25 cellular contexts compared by ENCODE assay signal in genomic region chr1:184665329-184665728, GRCh38.
"Had no signal": no experiment of that assay in that cellular context is flagged by ENCODE, and none has a peak within 500 bp of the region (broad histone marks: within the 10 kb centered on the region; RNA-seq: fewer than 3 reads in every experiment).

No MANE protein-coding gene starts in this region.

- H3K36me3 Mint-ChIP-seq: activated CD8-positive, alpha-beta memory T cell treated with anti-CD3 and anti-CD28 coated beads, Interleukin-2, amount 10 ng/mL, durations not matched to agents 7 days and 5 days; activated naive CD4-positive, alpha-beta T cell treated with anti-CD3 and anti-CD28 coated beads, Interleukin-2, amount 50 U/mL, for 72 hours had no signal

- ATAC-seq: activated CD4-positive, CD25-positive, alpha-beta regulatory T cell treated with anti-CD3 and anti-CD28 coated beads, Interleukin-2, amount 50 U/mL, for 24 hours; activated CD8-positive, alpha-beta memory T cell treated with anti-CD3 and anti-CD28 coated beads, Interleukin-2, amount 10 ng/mL, durations not matched to agents 7 days and 5 days; activated naive CD4-positive, alpha-beta T cell treated with anti-CD3 and anti-CD28 coated beads, Interleukin-2, amount 50 U/mL, for 72 hours; PC-3 had no signal

- H3K4me3 ChIP-seq: cardiac muscle cell, MG63 had no signal

- H3K27ac ChIP-seq: brain microvascular endothelial cell, cardiac muscle cell had no signal

- DNase-seq: activated CD4-positive, alpha-beta T cell treated with anti-CD3 and anti-CD28 coated beads for 4 hours; activated CD4-positive, alpha-beta T cell treated with anti-CD3 and anti-CD28 coated beads, Interleukin-2, amount 50 U/mL, for 48 hours; activated CD8-positive, alpha-beta memory T cell treated with anti-CD3 and anti-CD28 coated beads, Interleukin-2, amount 10 ng/mL, durations not matched to agents 7 days and 5 days; activated effector memory CD4-positive, alpha-beta T cell treated with Interleukin-2 at 50 U/mL for 16 hours; activated naive CD4-positive, alpha-beta T cell; activated T-cell treated with anti-CD3 and anti-CD28 coated beads, Interleukin-2, amount 50 U/mL, for 24 hours; brain microvascular endothelial cell; MG63; MV-4-11; NCI-H1092 treated with DMSO at 0.1 percent for 48 hours; NCI-H1417 treated with DMSO at 0.1 percent for 48 hours; NCI-H1694; NCI-H2029; NCI-H2107; NCI-H2171 treated with DMSO at 0.1 percent for 48 hours; NCI-H345; NCI-H510A; NCI-H526 treated with DMSO at 0.1 percent for 48 hours; PC-3; SHP77 treated with DMSO at 0.1 percent for 48 hours had no signal

- H3K27me3 ChIP-seq: brain microvascular endothelial cell, cardiac muscle cell, MG63 had no signal

- H3K9me3 Mint-ChIP-seq: activated naive CD4-positive, alpha-beta T cell treated with anti-CD3 and anti-CD28 coated beads, Interleukin-2, amount 50 U/mL, for 72 hours; activated T-cell treated with anti-CD3 and anti-CD28 coated beads, Interleukin-2, amount 50 U/mL, for 24 hours; activated T-helper 1 cell treated with anti-CD3 and anti-CD28 coated beads, Interleukin-12 subunit alpha, Interleukin-12 subunit beta, Interleukin-2, Interleukin-4 antibody, amounts not matched to agents 30 ng/mL and 10 ng/mL and 1 ng/mL, durations not matched to agents 14 hours and 24 hours and 36 hours; T-helper 1 cell treated with Interleukin-12 subunit alpha and Interleukin-12 subunit beta and Interleukin-4 antibody, amounts not matched to agents 30 μg/mL and 1 μg/mL, for 36 hours had no signal

- H3K36me3 ChIP-seq: brain microvascular endothelial cell, cardiac muscle cell, MG63 had no signal

- H3K27ac Mint-ChIP-seq: activated CD8-positive, alpha-beta memory T cell treated with anti-CD3 and anti-CD28 coated beads, Interleukin-2, amount 10 ng/mL, durations not matched to agents 7 days and 5 days; activated naive CD4-positive, alpha-beta T cell treated with anti-CD3 and anti-CD28 coated beads, Interleukin-2, amount 50 U/mL, for 72 hours; activated T-cell treated with anti-CD3 and anti-CD28 coated beads, Interleukin-2, amount 50 U/mL, for 24 hours; activated T-helper 1 cell treated with anti-CD3 and anti-CD28 coated beads, Interleukin-12 subunit alpha, Interleukin-12 subunit beta, Interleukin-2, Interleukin-4 antibody, amounts not matched to agents 30 ng/mL and 10 ng/mL and 1 ng/mL, durations not matched to agents 14 hours and 24 hours and 36 hours; T-helper 1 cell treated with Interleukin-12 subunit alpha and Interleukin-12 subunit beta and Interleukin-4 antibody, amounts not matched to agents 30 μg/mL and 1 μg/mL, for 36 hours had no signal

- H3K4me3 Mint-ChIP-seq: activated CD8-positive, alpha-beta memory T cell treated with anti-CD3 and anti-CD28 coated beads, Interleukin-2, amount 10 ng/mL, durations not matched to agents 7 days and 5 days; activated T-cell treated with anti-CD3 and anti-CD28 coated beads, Interleukin-2, amount 50 U/mL, for 24 hours; activated T-helper 1 cell treated with anti-CD3 and anti-CD28 coated beads, Interleukin-12 subunit alpha, Interleukin-12 subunit beta, Interleukin-2, Interleukin-4 antibody, amounts not matched to agents 30 ng/mL and 10 ng/mL and 1 ng/mL, durations not matched to agents 14 hours and 24 hours and 36 hours; T-helper 1 cell treated with Interleukin-12 subunit alpha and Interleukin-12 subunit beta and Interleukin-4 antibody, amounts not matched to agents 30 μg/mL and 1 μg/mL, for 36 hours had no signal

- H3K9me3 ChIP-seq: MG63 had no signal
